1 cellular context compared by ENCODE assay signal in the genomic region with DNA sequence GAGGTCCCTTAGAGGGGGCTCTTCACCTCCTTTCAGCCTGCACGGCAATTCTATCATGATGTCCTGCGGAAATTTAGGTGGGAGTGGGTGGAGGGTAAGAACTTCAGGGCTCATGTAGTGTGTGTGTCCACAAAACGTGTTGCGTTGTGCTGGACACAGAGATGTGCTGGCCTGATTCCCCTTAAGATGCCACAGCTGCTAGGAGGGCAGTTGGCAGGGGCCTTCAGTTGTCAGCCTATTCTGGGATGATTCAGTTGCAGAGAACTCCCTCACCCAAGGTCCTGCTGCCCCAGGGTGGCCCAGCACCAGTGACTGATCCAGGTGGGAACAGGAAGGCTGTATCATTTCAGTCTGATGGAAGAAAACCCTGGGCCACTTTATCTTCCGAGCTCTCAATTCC.
A peak's percentile ranks its signal among the peaks of the same experiment; 100 is the strongest.
TF ChIP-seq lines count a peak whose summit lies in the region.

No MANE protein-coding gene starts in this region.

TF ChIP-seq in HepG2, 621 proteins besides CTCF, POLR2A, EP300 and RAD21 (continued from another document):
- TF ChIP-seq, protein P1, sequence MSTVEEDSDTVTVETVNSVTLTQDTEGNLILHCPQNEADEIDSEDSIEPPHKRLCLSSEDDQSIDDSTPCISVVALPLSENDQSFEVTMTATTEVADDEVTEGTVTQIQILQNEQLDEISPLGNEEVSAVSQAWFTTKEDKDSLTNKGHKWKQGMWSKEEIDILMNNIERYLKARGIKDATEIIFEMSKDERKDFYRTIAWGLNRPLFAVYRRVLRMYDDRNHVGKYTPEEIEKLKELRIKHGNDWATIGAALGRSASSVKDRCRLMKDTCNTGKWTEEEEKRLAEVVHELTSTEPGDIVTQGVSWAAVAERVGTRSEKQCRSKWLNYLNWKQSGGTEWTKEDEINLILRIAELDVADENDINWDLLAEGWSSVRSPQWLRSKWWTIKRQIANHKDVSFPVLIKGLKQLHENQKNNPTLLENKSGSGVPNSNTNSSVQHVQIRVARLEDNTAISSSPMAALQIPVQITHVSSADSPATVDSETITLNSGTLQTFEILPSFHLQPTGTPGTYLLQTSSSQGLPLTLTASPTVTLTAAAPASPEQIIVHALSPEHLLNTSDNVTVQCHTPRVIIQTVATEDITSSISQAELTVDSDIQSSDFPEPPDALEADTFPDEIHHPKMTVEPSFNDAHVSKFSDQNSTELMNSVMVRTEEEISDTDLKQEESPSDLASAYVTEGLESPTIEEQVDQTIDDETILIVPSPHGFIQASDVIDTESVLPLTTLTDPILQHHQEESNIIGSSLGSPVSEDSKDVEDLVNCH (CRISPR knock-in tag; IDR thresholded peaks at IDR 0.05), result no peak
- no peak for TF ChIP-seq ZNF777 (CRISPR knock-in tag; IDR thresholded peaks at IDR 0.05)
- TF ChIP-seq ZC3H4 (CRISPR knock-in tag; IDR thresholded peaks at IDR 0.05; ENCODE audit: borderline replicate concordance), result 0 out of 2 replicates have a peak, but pooled peaks have one; percentile 51
TF ChIP-seq in HepG2: peak in this region for 1.
